In genomic region chr1:12386130-12386529, GRCh38 we compare ENCODE assay signal across 10 cellular contexts.
DNase-seq lines count a peak whose midpoint lies in the region; ATAC-seq and TF ChIP-seq lines count a peak whose summit lies in the region.
"Had no signal": no experiment of that assay in that cellular context is flagged by ENCODE, and none has a peak within 500 bp of the region (broad histone marks: within the 10 kb centered on the region; RNA-seq: fewer than 3 reads in every experiment).

No MANE protein-coding gene starts in this region.

- H3K4me1 Mint-ChIP-seq in activated naive CD8-positive, alpha-beta T cell treated with anti-CD3 and anti-CD28 coated beads, Interleukin-2, amount 50 U/mL, for 24 hours: peaks cover 41% of the 10 kb centered on the region
- peaks cover 5% of the 10 kb centered on the region for H3K4me1 Mint-ChIP-seq in memory B cell
- H3K4me1 Mint-ChIP-seq: neural progenitor cell had no signal

- peaks cover 77% of the 10 kb centered on the region for H3K36me3 Mint-ChIP-seq in activated naive CD8-positive, alpha-beta T cell treated with anti-CD3 and anti-CD28 coated beads, Interleukin-2, amount 50 U/mL, for 24 hours (ENCODE audit: low read depth)
- peaks cover 76% of the 10 kb centered on the region for H3K36me3 Mint-ChIP-seq in memory B cell

- no peaks in the 10 kb centered on the region for H3K27me3 Mint-ChIP-seq in activated naive CD8-positive, alpha-beta T cell treated with anti-CD3 and anti-CD28 coated beads, Interleukin-2, amount 50 U/mL, for 24 hours
- H3K27me3 Mint-ChIP-seq in memory B cell: no peaks in the 10 kb centered on the region

- no peaks in the 10 kb centered on the region for H3K27me3 ChIP-seq in upper lobe of left lung
- H3K27me3 ChIP-seq: neural progenitor cell had no signal

- H3K4me3 ChIP-seq in upper lobe of left lung: no peak overlapping the region
- H3K4me3 ChIP-seq: neural progenitor cell had no signal

- H3K9me3 Mint-ChIP-seq in activated naive CD8-positive, alpha-beta T cell treated with anti-CD3 and anti-CD28 coated beads, Interleukin-2, amount 50 U/mL, for 24 hours: peaks cover 25% of the 10 kb centered on the region
- peaks cover 13% of the 10 kb centered on the region for H3K9me3 Mint-ChIP-seq in memory B cell

- H3K4me3 Mint-ChIP-seq in activated naive CD8-positive, alpha-beta T cell treated with anti-CD3 and anti-CD28 coated beads, Interleukin-2, amount 50 U/mL, for 24 hours: no peak overlapping the region
- no peak overlapping the region for H3K4me3 Mint-ChIP-seq in memory B cell
- H3K4me3 Mint-ChIP-seq: neural progenitor cell had no signal

- H3K27ac Mint-ChIP-seq in activated naive CD8-positive, alpha-beta T cell treated with anti-CD3 and anti-CD28 coated beads, Interleukin-2, amount 50 U/mL, for 24 hours: peak overlapping the region; percentile 21
- H3K27ac Mint-ChIP-seq in memory B cell: peak overlapping the region; percentile 42
- H3K27ac Mint-ChIP-seq: neural progenitor cell had no signal

- peaks cover 0 to 5% (median 2%) of the 10 kb centered on the region in 4 donors for H3K9me3 ChIP-seq in upper lobe of left lung

- TF ChIP-seq EP300 in upper lobe of left lung (IDR thresholded peaks at IDR 0.05): no peak

- peaks cover 0 to 10% (median 5%) of the 10 kb centered on the region in 4 donors for H3K4me1 ChIP-seq in upper lobe of left lung

- 91 to 92% methylated on average over 1 of the region's 1 CpG for WGBS in upper lobe of left lung, 2 donors

- H3K36me3 ChIP-seq in upper lobe of left lung: peaks cover 3 to 79% (median 47%) of the 10 kb centered on the region in 4 donors

- peak; percentile 46 for ATAC-seq in activated naive CD8-positive, alpha-beta T cell treated with anti-CD3 and anti-CD28 coated beads, Interleukin-2, amount 50 U/mL, for 24 hours
- ATAC-seq in memory B cell (ENCODE audit: low read depth) (peak; percentile 70), upper lobe of left lung (ENCODE audit: low FRiP score in 2 of 2) (no peak), GM21619 (IDR thresholded peaks at IDR 0.05; ENCODE audit: unreplicated experiment) (no peak)

- no peak overlapping the region for H3K27ac ChIP-seq in upper lobe of left lung
- H3K27ac ChIP-seq: neural progenitor cell had no signal

- no peak for TF ChIP-seq CTCF in upper lobe of left lung (IDR thresholded peaks at IDR 0.05)

- peak; percentile 80 for DNase-seq in DMS53 (lab: John Stamatoyannopoulos, UW)
- DNase-seq in T-helper 1 cell: peak in 3 of 5 donors; percentile 15 to 27 (median 22)
- no peak for DNase-seq in activated naive CD8-positive, alpha-beta T cell treated with anti-CD3 and anti-CD28 coated beads, Interleukin-2, amount 50 U/mL, for 24 hours
- no peak for DNase-seq in memory B cell (ENCODE audit: low spot score in 2 of 2)
- no peak for DNase-seq in A172 (ENCODE audit: low spot score)
- no peak for DNase-seq in NCI-H345 (lab: John Stamatoyannopoulos, UW)
- no peak for DNase-seq in upper lobe of left lung
- DNase-seq: NCI-H1417 treated with DMSO at 0.1 percent for 48 hours had no signal

- TF ChIP-seq POLR2A in upper lobe of left lung (IDR thresholded peaks at IDR 0.05): no peak

Comparison
In these comparisons a context has a peak if more than half of its experiments do, and no peak if none do; other contexts are left out.
1. DNase-seq: peak in DMS53 (single experiment) and T-helper 1 cell (3 of 5); none in activated naive CD8-positive, alpha-beta T cell treated with anti-CD3 and anti-CD28 coated beads, Interleukin-2, amount 50 U/mL, for 24 hours (single experiment), memory B cell (0 of 2), A172 (single experiment), NCI-H345 (single experiment) and upper lobe of left lung (0 of 2).
2. ATAC-seq: peak in activated naive CD8-positive, alpha-beta T cell treated with anti-CD3 and anti-CD28 coated beads, Interleukin-2, amount 50 U/mL, for 24 hours (single experiment) and memory B cell (single experiment); none in upper lobe of left lung (0 of 2) and GM21619 (single experiment).